In genomic region chr11:71786369-71787013, GRCh38 we compare ENCODE assay signal across 8 cellular contexts. TPM values are rescaled to one million over a fixed set of nuclear protein-coding genes. Genes with fewer than 3 reads are reported as not detected.
DNase-seq lines count a peak whose midpoint lies in the region; ATAC-seq and TF ChIP-seq lines count a peak whose summit lies in the region.
"Not testable (repeated sequence)": the region's sequence is repeated elsewhere in the genome, so short reads cannot be mapped to it uniquely, and the experiment has no call there.

No MANE protein-coding gene starts in this region.

- H3K27ac ChIP-seq in KOPT-K1 (ENCODE audit: low read depth, low read length, poor library complexity, severe bottlenecking) (peak overlapping the region; percentile 74), thyroid gland (peak overlapping the region; percentile 84 to 86 (median 84))
- H3K27ac ChIP-seq in SJCRH30, result not testable (repeated sequence)

- 3% methylated on average over 8 to 33 of the region's 51 CpGs for WGBS in thyroid gland, 2 donors

- H3K27me3 Mint-ChIP-seq in glutamatergic neuron (ENCODE audit: unreplicated experiment); natural killer cell (ENCODE audit: low read depth in 2 of 2): not testable (repeated sequence)

- not testable (repeated sequence) for H3K36me3 Mint-ChIP-seq in glutamatergic neuron (ENCODE audit: unreplicated experiment); natural killer cell

- peak overlapping the region; percentile 90 for H3K4me3 Mint-ChIP-seq in glutamatergic neuron (ENCODE audit: unreplicated experiment)
- peak overlapping the region; percentile 94 for H3K4me3 Mint-ChIP-seq in natural killer cell

- H3K27ac Mint-ChIP-seq in glutamatergic neuron (ENCODE audit: unreplicated experiment) (peak overlapping the region; percentile 77), natural killer cell (peak overlapping the region; percentile 92 to 98)

- H3K9me3 ChIP-seq in KOPT-K1 (ENCODE audit: insufficient read depth, low read length, poor library complexity, severe bottlenecking); SJCRH30 (replicated peaks); thyroid gland: not testable (repeated sequence)

- H3K9me3 Mint-ChIP-seq in glutamatergic neuron (ENCODE audit: unreplicated experiment), result peaks cover 12% of the 10 kb centered on the region
- not testable (repeated sequence) for H3K9me3 Mint-ChIP-seq in natural killer cell

- TF ChIP-seq CTCF in glutamatergic neuron (IDR thresholded peaks at IDR 0.05; ENCODE audit: partially characterized antibody, unreplicated experiment); natural killer cell (IDR thresholded peaks at IDR 0.05); thyroid gland (IDR thresholded peaks at IDR 0.05): not testable (repeated sequence)

- peak in 1 of 2 donors; percentile 75 for TF ChIP-seq POLR2A in thyroid gland (IDR thresholded peaks at IDR 0.05)

- peaks cover 20% of the 10 kb centered on the region for H3K4me1 Mint-ChIP-seq in glutamatergic neuron (ENCODE audit: low read depth, unreplicated experiment)
- H3K4me1 Mint-ChIP-seq in natural killer cell, result peaks cover 5 to 18% of the 10 kb centered on the region in 2 donors

- H3K4me3 ChIP-seq in H7 (ENCODE audit: insufficient read depth, low read depth, low read length) (peak overlapping the region; percentile 46), SJCRH30 (peak overlapping the region; percentile 51), thyroid gland (replicated peaks in 1 of 3) (peak overlapping the region in 2 of 3 donors; percentile 39 to 41)

- peak; percentile 83 for DNase-seq in Daoy (ENCODE audit: low read depth)
- peak; percentile 93 for DNase-seq in H7
- DNase-seq in SJCRH30, result peak in 1 of 2 experiments; percentile 85
- DNase-seq in brain pericyte (ENCODE audit: low read depth, low spot score), result peak; percentile 49
- not testable (repeated sequence) for DNase-seq in glutamatergic neuron, natural killer cell, thyroid gland

- ATAC-seq in natural killer cell, result not testable (repeated sequence)

- not testable (repeated sequence) for H3K27me3 ChIP-seq in H7 (ENCODE audit: control insufficient read depth, insufficient read depth, low read length); SJCRH30; thyroid gland

- intact Hi-C loops in natural killer cell (cut with micrococcal nuclease), result loop anchor here (1.0 to 10.0 kb wide), 2 partner anchors 27 to 342 kb away; partner anchors contain the start of gene DHCR7
- intact Hi-C loops in thyroid gland (cut with DNase I), result not testable (repeated sequence)

- not testable (repeated sequence) for H3K4me1 ChIP-seq in SJCRH30, thyroid gland

- H3K36me3 ChIP-seq in H7 (replicated peaks; ENCODE audit: control insufficient read depth, insufficient read depth, low read length); KOPT-K1 (ENCODE audit: insufficient read depth, low read length); SJCRH30; thyroid gland: not testable (repeated sequence)

RNA-seq across cellular contexts. Expression of gene DEFB108B, which starts 46.5 kb away (rescaled TPM):
- total RNA-seq in Daoy (2014; rRNA removed; shearing (Covaris generic)), result not detected in 2 replicates
- total RNA-seq in H7 (2014; rRNA removed; shearing (Covaris generic)), result not detected in 2 replicates
- not detected in 2 replicates for total RNA-seq in SJCRH30 (2014; rRNA removed; shearing (Covaris generic))
- total RNA-seq in glutamatergic neuron (ENCODE audit: unreplicated experiment) (not detected), natural killer cell (not detected), thyroid gland (not detected)
